Comparison of ENCODE assay signal across 1 cellular context in genomic region chr2:187516635-187517510, GRCh38. TPM values are rescaled to one million over a fixed set of nuclear protein-coding genes. Genes with fewer than 3 reads are reported as not detected.
"Had no signal": no experiment of that assay in that cellular context is flagged by ENCODE, and none has a peak within 500 bp of the region (broad histone marks: within the 10 kb centered on the region; RNA-seq: fewer than 3 reads in every experiment).

No MANE protein-coding gene starts in this region.

RNA-seq across cellular contexts. Expression of gene TFPI, which starts 37.4 kb away (rescaled TPM):
- total RNA-seq: OCI-LY7 had no signal
